In the genomic region with DNA sequence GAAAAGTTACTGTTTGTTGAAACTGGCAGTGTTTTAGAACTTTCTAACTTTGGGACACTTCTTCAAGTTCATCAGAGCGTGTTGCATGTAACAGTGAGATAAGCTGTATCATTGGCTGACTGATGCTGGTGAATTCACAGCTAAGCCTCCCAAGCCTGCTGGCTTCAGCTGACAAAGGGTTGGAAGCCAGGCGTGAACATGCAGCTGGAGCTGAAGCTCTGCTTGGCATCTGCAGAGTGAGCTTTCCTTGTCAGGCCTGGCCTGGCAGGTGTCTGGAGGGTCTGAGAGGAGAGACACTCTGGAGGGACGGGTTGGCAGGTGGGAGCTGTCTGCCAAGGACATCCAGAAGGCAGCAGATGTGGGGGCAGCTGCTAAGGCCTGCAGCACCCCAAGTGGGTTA, we compare ENCODE assay signal across 1 cellular context.
TF ChIP-seq lines count a peak whose summit lies in the region.

No MANE protein-coding gene starts in this region.

TF ChIP-seq in HepG2, 621 proteins besides CTCF, POLR2A, EP300 and RAD21:
- TF ChIP-seq ZNF326 (CRISPR knock-in tag; IDR thresholded peaks at IDR 0.05; ENCODE audit: borderline replicate concordance) (no peak), PCBP1 (IDR thresholded peaks at IDR 0.05; ENCODE audit: borderline replicate concordance, low read depth, low read length) (no peak), ZNF782 (CRISPR knock-in tag; IDR thresholded peaks at IDR 0.05; ENCODE audit: borderline replicate concordance) (no peak), SMC3 (IDR thresholded peaks at IDR 0.05; ENCODE audit: low read length) (no peak), PHF20 (CRISPR knock-in tag; IDR thresholded peaks at IDR 0.05) (no peak), ZSCAN22 (CRISPR knock-in tag; IDR thresholded peaks at IDR 0.05) (no peak), ONECUT2 (CRISPR knock-in tag; IDR thresholded peaks at IDR 0.05) (no peak), YEATS4 (CRISPR knock-in tag; IDR thresholded peaks at IDR 0.05; ENCODE audit: borderline replicate concordance) (no peak), RNF2 (conservative IDR thresholded peaks at IDR 0.05; ENCODE audit: low read depth) (no peak), EHMT2 (IDR thresholded peaks at IDR 0.05; ENCODE audit: borderline replicate concordance, low read depth, low read length) (no peak), ZNF776 (CRISPR knock-in tag; IDR thresholded peaks at IDR 0.05) (no peak), ZNF879 (CRISPR knock-in tag; IDR thresholded peaks at IDR 0.05) (no peak), FOXK1 (CRISPR knock-in tag; IDR thresholded peaks at IDR 0.05; ENCODE audit: borderline replicate concordance, low read depth) (no peak), ZNF709 (CRISPR knock-in tag; IDR thresholded peaks at IDR 0.05) (no peak)
- TF ChIP-seq, protein P1, sequence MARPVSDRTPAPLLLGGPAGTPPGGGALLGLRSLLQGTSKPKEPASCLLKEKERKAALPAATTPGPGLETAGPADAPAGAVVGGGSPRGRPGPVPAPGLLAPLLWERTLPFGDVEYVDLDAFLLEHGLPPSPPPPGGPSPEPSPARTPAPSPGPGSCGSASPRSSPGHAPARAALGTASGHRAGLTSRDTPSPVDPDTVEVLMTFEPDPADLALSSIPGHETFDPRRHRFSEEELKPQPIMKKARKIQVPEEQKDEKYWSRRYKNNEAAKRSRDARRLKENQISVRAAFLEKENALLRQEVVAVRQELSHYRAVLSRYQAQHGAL (CRISPR knock-in tag; IDR thresholded peaks at IDR 0.05; ENCODE audit: not compliant biosample characterization), result no peak
- TF ChIP-seq, protein P2, sequence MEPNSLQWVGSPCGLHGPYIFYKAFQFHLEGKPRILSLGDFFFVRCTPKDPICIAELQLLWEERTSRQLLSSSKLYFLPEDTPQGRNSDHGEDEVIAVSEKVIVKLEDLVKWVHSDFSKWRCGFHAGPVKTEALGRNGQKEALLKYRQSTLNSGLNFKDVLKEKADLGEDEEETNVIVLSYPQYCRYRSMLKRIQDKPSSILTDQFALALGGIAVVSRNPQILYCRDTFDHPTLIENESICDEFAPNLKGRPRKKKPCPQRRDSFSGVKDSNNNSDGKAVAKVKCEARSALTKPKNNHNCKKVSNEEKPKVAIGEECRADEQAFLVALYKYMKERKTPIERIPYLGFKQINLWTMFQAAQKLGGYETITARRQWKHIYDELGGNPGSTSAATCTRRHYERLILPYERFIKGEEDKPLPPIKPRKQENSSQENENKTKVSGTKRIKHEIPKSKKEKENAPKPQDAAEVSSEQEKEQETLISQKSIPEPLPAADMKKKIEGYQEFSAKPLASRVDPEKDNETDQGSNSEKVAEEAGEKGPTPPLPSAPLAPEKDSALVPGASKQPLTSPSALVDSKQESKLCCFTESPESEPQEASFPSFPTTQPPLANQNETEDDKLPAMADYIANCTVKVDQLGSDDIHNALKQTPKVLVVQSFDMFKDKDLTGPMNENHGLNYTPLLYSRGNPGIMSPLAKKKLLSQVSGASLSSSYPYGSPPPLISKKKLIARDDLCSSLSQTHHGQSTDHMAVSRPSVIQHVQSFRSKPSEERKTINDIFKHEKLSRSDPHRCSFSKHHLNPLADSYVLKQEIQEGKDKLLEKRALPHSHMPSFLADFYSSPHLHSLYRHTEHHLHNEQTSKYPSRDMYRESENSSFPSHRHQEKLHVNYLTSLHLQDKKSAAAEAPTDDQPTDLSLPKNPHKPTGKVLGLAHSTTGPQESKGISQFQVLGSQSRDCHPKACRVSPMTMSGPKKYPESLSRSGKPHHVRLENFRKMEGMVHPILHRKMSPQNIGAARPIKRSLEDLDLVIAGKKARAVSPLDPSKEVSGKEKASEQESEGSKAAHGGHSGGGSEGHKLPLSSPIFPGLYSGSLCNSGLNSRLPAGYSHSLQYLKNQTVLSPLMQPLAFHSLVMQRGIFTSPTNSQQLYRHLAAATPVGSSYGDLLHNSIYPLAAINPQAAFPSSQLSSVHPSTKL (CRISPR knock-in tag; IDR thresholded peaks at IDR 0.05), result no peak
- TF ChIP-seq, protein P3, sequence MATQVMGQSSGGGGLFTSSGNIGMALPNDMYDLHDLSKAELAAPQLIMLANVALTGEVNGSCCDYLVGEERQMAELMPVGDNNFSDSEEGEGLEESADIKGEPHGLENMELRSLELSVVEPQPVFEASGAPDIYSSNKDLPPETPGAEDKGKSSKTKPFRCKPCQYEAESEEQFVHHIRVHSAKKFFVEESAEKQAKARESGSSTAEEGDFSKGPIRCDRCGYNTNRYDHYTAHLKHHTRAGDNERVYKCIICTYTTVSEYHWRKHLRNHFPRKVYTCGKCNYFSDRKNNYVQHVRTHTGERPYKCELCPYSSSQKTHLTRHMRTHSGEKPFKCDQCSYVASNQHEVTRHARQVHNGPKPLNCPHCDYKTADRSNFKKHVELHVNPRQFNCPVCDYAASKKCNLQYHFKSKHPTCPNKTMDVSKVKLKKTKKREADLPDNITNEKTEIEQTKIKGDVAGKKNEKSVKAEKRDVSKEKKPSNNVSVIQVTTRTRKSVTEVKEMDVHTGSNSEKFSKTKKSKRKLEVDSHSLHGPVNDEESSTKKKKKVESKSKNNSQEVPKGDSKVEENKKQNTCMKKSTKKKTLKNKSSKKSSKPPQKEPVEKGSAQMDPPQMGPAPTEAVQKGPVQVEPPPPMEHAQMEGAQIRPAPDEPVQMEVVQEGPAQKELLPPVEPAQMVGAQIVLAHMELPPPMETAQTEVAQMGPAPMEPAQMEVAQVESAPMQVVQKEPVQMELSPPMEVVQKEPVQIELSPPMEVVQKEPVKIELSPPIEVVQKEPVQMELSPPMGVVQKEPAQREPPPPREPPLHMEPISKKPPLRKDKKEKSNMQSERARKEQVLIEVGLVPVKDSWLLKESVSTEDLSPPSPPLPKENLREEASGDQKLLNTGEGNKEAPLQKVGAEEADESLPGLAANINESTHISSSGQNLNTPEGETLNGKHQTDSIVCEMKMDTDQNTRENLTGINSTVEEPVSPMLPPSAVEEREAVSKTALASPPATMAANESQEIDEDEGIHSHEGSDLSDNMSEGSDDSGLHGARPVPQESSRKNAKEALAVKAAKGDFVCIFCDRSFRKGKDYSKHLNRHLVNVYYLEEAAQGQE (IDR thresholded peaks at IDR 0.05; ENCODE audit: borderline replicate concordance in 1 of 2, low read depth in 1 of 2, low read length in 2 of 2), result no peak
- TF ChIP-seq, protein P4, sequence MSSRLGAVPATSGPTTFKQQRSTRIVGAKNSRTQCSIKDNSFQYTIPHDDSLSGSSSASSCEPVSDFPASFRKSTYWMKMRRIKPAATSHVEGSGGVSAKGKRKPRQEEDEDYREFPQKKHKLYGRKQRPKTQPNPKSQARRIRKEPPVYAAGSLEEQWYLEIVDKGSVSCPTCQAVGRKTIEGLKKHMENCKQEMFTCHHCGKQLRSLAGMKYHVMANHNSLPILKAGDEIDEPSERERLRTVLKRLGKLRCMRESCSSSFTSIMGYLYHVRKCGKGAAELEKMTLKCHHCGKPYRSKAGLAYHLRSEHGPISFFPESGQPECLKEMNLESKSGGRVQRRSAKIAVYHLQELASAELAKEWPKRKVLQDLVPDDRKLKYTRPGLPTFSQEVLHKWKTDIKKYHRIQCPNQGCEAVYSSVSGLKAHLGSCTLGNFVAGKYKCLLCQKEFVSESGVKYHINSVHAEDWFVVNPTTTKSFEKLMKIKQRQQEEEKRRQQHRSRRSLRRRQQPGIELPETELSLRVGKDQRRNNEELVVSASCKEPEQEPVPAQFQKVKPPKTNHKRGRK (CRISPR knock-in tag; IDR thresholded peaks at IDR 0.05), result no peak
- TF ChIP-seq, protein P5, sequence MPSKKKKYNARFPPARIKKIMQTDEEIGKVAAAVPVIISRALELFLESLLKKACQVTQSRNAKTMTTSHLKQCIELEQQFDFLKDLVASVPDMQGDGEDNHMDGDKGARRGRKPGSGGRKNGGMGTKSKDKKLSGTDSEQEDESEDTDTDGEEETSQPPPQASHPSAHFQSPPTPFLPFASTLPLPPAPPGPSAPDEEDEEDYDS (CRISPR knock-in tag; IDR thresholded peaks at IDR 0.05), result no peak
- TF ChIP-seq, protein P6, sequence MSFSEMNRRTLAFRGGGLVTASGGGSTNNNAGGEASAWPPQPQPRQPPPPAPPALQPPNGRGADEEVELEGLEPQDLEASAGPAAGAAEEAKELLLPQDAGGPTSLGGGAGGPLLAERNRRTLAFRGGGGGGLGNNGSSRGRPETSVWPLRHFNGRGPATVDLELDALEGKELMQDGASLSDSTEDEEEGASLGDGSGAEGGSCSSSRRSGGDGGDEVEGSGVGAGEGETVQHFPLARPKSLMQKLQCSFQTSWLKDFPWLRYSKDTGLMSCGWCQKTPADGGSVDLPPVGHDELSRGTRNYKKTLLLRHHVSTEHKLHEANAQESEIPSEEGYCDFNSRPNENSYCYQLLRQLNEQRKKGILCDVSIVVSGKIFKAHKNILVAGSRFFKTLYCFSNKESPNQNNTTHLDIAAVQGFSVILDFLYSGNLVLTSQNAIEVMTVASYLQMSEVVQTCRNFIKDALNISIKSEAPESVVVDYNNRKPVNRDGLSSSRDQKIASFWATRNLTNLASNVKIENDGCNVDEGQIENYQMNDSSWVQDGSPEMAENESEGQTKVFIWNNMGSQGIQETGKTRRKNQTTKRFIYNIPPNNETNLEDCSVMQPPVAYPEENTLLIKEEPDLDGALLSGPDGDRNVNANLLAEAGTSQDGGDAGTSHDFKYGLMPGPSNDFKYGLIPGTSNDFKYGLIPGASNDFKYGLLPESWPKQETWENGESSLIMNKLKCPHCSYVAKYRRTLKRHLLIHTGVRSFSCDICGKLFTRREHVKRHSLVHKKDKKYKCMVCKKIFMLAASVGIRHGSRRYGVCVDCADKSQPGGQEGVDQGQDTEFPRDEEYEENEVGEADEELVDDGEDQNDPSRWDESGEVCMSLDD (CRISPR knock-in tag; IDR thresholded peaks at IDR 0.05; ENCODE audit: borderline replicate concordance), result no peak
